In the genomic region with DNA sequence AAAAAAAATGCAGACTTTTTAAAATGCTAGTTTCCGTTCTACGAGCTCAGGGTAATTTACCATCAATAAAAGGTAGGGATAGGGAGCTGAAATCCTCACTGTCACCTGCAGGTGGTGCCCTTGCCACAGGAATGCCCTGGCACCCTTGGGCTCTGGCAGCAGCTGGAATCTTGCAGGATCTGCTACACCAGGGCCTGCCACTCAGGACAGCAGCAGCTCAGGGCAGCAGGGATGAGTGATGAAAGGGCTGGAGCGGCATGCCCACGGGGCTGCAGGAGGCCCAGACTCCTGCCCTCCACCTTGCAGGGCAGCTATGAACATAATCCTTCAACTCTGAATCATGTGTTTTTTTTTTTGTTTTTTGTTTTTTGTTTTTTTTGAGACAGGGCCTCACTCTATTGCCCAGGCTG, we compare ENCODE assay signal across 1 cellular context.
TF ChIP-seq lines count a peak whose summit lies in the region.

No MANE protein-coding gene starts in this region.

TF ChIP-seq in HepG2, 621 proteins besides CTCF, POLR2A, EP300 and RAD21 (continued from another document and continues in another):
- TF ChIP-seq, protein P1, sequence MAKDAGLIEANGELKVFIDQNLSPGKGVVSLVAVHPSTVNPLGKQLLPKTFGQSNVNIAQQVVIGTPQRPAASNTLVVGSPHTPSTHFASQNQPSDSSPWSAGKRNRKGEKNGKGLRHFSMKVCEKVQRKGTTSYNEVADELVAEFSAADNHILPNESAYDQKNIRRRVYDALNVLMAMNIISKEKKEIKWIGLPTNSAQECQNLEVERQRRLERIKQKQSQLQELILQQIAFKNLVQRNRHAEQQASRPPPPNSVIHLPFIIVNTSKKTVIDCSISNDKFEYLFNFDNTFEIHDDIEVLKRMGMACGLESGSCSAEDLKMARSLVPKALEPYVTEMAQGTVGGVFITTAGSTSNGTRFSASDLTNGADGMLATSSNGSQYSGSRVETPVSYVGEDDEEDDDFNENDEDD (CRISPR knock-in tag; IDR thresholded peaks at IDR 0.05; ENCODE audit: borderline replicate concordance), result no peak
- TF ChIP-seq NONO (IDR thresholded peaks at IDR 0.05) (no peak), NONO (CRISPR knock-in tag; conservative IDR thresholded peaks at IDR 0.05) (no peak), ZNF446 (CRISPR knock-in tag; IDR thresholded peaks at IDR 0.05) (no peak), SKI (IDR thresholded peaks at IDR 0.05; ENCODE audit: partially characterized antibody) (no peak), ZNF713 (CRISPR knock-in tag; IDR thresholded peaks at IDR 0.05) (no peak), NR2F6 (IDR thresholded peaks at IDR 0.05) (no peak), NR2F6 (CRISPR knock-in tag; IDR thresholded peaks at IDR 0.05) (no peak), SRSF4 (IDR thresholded peaks at IDR 0.05; ENCODE audit: low read depth, low read length, poor library complexity, severe bottlenecking) (no peak), ERF (CRISPR knock-in tag; IDR thresholded peaks at IDR 0.05) (peak; percentile 43; the same call in 1 of the 2 replicates), EHMT2 (IDR thresholded peaks at IDR 0.05; ENCODE audit: borderline replicate concordance, low read depth, low read length) (no peak), MLLT10 (CRISPR knock-in tag; IDR thresholded peaks at IDR 0.05) (no peak), AHR (CRISPR knock-in tag; IDR thresholded peaks at IDR 0.05) (no peak), KLF15 (CRISPR knock-in tag; IDR thresholded peaks at IDR 0.05; ENCODE audit: borderline replicate concordance) (no peak), JUN (CRISPR knock-in tag; IDR thresholded peaks at IDR 0.05) (no peak), ZNF607 (CRISPR knock-in tag; IDR thresholded peaks at IDR 0.05; ENCODE audit: borderline replicate concordance) (no peak), ZSCAN20 (CRISPR knock-in tag; IDR thresholded peaks at IDR 0.05; ENCODE audit: borderline replicate concordance) (no peak), MAFK (conservative IDR thresholded peaks at IDR 0.05 in 1 of 2, IDR thresholded peaks at IDR 0.05 in 1 of 2; ENCODE audit: low read length in 2 of 2) (no peak), ZNF615 (CRISPR knock-in tag; IDR thresholded peaks at IDR 0.05; ENCODE audit: borderline replicate concordance) (no peak), EEA1 (CRISPR knock-in tag; IDR thresholded peaks at IDR 0.05; ENCODE audit: borderline replicate concordance) (no peak), GABPB1 (CRISPR knock-in tag; IDR thresholded peaks at IDR 0.05) (0 out of 2 replicates have a peak, but pooled peaks have one; percentile 22), MAFG (CRISPR knock-in tag; IDR thresholded peaks at IDR 0.05) (no peak), ELF4 (CRISPR knock-in tag; IDR thresholded peaks at IDR 0.05; ENCODE audit: borderline replicate concordance) (no peak), SP1 (IDR thresholded peaks at IDR 0.05) (no peak), SP1 (CRISPR knock-in tag; IDR thresholded peaks at IDR 0.05) (peak; percentile 45; the same call in 1 of the 2 replicates), BHLHE40 (IDR thresholded peaks at IDR 0.05; ENCODE audit: low read length) (no peak), ZNF777 (CRISPR knock-in tag; IDR thresholded peaks at IDR 0.05) (no peak), ZFP36L2 (CRISPR knock-in tag; IDR thresholded peaks at IDR 0.05) (no peak), NCOA2 (CRISPR knock-in tag; IDR thresholded peaks at IDR 0.05) (no peak), ETV6 (CRISPR knock-in tag; conservative IDR thresholded peaks at IDR 0.05) (no peak), NFKBIZ (CRISPR knock-in tag; IDR thresholded peaks at IDR 0.05) (no peak)
- TF ChIP-seq, protein P2, sequence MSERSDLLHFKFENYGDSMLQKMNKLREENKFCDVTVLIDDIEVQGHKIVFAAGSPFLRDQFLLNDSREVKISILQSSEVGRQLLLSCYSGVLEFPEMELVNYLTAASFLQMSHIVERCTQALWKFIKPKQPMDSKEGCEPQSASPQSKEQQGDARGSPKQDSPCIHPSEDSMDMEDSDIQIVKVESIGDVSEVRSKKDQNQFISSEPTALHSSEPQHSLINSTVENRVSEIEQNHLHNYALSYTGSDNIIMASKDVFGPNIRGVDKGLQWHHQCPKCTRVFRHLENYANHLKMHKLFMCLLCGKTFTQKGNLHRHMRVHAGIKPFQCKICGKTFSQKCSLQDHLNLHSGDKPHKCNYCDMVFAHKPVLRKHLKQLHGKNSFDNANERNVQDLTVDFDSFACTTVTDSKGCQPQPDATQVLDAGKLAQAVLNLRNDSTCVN (CRISPR knock-in tag; IDR thresholded peaks at IDR 0.05; ENCODE audit: borderline replicate concordance), result no peak
- TF ChIP-seq, protein P3, sequence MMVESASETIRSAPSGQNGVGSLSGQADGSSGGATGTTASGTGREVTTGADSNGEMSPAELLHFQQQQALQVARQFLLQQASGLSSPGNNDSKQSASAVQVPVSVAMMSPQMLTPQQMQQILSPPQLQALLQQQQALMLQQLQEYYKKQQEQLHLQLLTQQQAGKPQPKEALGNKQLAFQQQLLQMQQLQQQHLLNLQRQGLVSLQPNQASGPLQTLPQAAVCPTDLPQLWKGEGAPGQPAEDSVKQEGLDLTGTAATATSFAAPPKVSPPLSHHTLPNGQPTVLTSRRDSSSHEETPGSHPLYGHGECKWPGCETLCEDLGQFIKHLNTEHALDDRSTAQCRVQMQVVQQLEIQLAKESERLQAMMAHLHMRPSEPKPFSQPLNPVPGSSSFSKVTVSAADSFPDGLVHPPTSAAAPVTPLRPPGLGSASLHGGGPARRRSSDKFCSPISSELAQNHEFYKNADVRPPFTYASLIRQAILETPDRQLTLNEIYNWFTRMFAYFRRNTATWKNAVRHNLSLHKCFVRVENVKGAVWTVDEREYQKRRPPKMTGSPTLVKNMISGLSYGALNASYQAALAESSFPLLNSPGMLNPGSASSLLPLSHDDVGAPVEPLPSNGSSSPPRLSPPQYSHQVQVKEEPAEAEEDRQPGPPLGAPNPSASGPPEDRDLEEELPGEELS (CRISPR knock-in tag; IDR thresholded peaks at IDR 0.05), result no peak
- TF ChIP-seq, protein P4, sequence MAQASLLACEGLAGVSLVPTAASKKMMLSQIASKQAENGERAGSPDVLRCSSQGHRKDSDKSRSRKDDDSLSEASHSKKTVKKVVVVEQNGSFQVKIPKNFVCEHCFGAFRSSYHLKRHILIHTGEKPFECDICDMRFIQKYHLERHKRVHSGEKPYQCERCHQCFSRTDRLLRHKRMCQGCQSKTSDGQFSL (CRISPR knock-in tag; IDR thresholded peaks at IDR 0.05), result no peak
- TF ChIP-seq, protein P5, sequence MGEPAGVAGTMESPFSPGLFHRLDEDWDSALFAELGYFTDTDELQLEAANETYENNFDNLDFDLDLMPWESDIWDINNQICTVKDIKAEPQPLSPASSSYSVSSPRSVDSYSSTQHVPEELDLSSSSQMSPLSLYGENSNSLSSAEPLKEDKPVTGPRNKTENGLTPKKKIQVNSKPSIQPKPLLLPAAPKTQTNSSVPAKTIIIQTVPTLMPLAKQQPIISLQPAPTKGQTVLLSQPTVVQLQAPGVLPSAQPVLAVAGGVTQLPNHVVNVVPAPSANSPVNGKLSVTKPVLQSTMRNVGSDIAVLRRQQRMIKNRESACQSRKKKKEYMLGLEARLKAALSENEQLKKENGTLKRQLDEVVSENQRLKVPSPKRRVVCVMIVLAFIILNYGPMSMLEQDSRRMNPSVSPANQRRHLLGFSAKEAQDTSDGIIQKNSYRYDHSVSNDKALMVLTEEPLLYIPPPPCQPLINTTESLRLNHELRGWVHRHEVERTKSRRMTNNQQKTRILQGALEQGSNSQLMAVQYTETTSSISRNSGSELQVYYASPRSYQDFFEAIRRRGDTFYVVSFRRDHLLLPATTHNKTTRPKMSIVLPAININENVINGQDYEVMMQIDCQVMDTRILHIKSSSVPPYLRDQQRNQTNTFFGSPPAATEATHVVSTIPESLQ (CRISPR knock-in tag; conservative IDR thresholded peaks at IDR 0.05), result no peak
- TF ChIP-seq, protein P6, sequence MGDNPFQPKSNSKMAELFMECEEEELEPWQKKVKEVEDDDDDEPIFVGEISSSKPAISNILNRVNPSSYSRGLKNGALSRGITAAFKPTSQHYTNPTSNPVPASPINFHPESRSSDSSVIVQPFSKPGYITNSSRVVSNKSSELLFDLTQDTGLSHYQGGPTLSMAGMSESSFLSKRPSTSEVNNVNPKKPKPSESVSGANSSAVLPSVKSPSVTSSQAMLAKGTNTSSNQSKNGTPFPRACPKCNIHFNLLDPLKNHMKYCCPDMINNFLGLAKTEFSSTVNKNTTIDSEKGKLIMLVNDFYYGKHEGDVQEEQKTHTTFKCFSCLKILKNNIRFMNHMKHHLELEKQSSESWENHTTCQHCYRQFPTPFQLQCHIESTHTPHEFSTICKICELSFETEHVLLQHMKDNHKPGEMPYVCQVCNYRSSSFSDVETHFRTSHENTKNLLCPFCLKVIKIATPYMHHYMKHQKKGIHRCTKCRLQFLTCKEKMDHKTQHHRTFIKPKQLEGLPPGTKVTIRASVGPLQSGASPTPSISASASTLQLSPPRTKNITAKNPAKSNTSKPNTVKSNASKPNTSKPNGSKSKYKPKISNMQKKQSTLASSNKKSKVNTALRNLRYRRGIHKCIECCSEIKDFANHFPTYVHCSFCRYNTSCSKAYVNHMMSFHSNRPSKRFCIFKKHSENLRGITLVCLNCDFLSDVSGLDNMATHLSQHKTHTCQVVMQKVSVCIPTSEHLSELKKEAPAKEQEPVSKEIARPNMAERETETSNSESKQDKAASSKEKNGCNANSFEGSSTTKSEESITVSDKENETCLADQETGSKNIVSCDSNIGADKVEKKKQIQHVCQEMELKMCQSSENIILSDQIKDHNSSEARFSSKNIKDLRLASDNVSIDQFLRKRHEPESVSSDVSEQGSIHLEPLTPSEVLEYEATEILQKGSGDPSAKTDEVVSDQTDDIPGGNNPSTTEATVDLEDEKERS (CRISPR knock-in tag; IDR thresholded peaks at IDR 0.05), result peak; percentile 46; the same call in 1 of the 2 replicates
- TF ChIP-seq, protein P7, sequence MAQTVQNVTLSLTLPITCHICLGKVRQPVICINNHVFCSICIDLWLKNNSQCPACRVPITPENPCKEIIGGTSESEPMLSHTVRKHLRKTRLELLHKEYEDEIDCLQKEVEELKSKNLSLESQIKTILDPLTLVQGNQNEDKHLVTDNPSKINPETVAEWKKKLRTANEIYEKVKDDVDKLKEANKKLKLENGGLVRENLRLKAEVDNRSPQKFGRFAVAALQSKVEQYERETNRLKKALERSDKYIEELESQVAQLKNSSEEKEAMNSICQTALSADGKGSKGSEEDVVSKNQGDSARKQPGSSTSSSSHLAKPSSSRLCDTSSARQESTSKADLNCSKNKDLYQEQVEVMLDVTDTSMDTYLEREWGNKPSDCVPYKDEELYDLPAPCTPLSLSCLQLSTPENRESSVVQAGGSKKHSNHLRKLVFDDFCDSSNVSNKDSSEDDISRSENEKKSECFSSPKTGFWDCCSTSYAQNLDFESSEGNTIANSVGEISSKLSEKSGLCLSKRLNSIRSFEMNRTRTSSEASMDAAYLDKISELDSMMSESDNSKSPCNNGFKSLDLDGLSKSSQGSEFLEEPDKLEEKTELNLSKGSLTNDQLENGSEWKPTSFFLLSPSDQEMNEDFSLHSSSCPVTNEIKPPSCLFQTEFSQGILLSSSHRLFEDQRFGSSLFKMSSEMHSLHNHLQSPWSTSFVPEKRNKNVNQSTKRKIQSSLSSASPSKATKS (CRISPR knock-in tag; IDR thresholded peaks at IDR 0.05), result no peak
- TF ChIP-seq, protein P8, sequence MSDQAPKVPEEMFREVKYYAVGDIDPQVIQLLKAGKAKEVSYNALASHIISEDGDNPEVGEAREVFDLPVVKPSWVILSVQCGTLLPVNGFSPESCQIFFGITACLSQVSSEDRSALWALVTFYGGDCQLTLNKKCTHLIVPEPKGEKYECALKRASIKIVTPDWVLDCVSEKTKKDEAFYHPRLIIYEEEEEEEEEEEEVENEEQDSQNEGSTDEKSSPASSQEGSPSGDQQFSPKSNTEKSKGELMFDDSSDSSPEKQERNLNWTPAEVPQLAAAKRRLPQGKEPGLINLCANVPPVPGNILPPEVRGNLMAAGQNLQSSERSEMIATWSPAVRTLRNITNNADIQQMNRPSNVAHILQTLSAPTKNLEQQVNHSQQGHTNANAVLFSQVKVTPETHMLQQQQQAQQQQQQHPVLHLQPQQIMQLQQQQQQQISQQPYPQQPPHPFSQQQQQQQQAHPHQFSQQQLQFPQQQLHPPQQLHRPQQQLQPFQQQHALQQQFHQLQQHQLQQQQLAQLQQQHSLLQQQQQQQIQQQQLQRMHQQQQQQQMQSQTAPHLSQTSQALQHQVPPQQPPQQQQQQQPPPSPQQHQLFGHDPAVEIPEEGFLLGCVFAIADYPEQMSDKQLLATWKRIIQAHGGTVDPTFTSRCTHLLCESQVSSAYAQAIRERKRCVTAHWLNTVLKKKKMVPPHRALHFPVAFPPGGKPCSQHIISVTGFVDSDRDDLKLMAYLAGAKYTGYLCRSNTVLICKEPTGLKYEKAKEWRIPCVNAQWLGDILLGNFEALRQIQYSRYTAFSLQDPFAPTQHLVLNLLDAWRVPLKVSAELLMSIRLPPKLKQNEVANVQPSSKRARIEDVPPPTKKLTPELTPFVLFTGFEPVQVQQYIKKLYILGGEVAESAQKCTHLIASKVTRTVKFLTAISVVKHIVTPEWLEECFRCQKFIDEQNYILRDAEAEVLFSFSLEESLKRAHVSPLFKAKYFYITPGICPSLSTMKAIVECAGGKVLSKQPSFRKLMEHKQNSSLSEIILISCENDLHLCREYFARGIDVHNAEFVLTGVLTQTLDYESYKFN (CRISPR knock-in tag; conservative IDR thresholded peaks at IDR 0.05), result no peak
- TF ChIP-seq, protein P9, sequence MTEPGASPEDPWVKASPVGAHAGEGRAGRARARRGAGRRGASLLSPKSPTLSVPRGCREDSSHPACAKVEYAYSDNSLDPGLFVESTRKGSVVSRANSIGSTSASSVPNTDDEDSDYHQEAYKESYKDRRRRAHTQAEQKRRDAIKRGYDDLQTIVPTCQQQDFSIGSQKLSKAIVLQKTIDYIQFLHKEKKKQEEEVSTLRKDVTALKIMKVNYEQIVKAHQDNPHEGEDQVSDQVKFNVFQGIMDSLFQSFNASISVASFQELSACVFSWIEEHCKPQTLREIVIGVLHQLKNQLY (CRISPR knock-in tag; IDR thresholded peaks at IDR 0.05), result no peak
- TF ChIP-seq, protein P10, sequence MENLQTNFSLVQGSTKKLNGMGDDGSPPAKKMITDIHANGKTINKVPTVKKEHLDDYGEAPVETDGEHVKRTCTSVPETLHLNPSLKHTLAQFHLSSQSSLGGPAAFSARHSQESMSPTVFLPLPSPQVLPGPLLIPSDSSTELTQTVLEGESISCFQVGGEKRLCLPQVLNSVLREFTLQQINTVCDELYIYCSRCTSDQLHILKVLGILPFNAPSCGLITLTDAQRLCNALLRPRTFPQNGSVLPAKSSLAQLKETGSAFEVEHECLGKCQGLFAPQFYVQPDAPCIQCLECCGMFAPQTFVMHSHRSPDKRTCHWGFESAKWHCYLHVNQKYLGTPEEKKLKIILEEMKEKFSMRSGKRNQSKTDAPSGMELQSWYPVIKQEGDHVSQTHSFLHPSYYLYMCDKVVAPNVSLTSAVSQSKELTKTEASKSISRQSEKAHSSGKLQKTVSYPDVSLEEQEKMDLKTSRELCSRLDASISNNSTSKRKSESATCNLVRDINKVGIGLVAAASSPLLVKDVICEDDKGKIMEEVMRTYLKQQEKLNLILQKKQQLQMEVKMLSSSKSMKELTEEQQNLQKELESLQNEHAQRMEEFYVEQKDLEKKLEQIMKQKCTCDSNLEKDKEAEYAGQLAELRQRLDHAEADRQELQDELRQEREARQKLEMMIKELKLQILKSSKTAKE (CRISPR knock-in tag; IDR thresholded peaks at IDR 0.05; ENCODE audit: borderline replicate concordance), result no peak
- TF ChIP-seq, protein P11, sequence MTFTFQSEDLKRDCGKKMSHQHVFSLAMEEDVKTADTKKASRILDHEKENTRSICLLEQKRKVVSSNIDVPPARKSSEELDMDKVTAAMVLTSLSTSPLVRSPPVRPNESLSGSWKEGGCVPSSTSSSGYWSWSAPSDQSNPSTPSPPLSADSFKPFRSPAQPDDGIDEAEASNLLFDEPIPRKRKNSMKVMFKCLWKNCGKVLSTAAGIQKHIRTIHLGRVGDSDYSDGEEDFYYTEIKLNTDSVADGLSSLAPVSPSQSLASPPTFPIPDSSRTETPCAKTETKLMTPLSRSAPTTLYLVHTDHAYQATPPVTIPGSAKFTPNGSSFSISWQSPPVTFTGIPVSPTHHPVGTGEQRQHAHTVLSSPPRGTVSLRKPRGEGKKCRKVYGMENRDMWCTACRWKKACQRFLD (CRISPR knock-in tag; IDR thresholded peaks at IDR 0.05; ENCODE audit: borderline replicate concordance), result no peak
